3 cellular contexts compared by ENCODE assay signal in the genomic region with DNA sequence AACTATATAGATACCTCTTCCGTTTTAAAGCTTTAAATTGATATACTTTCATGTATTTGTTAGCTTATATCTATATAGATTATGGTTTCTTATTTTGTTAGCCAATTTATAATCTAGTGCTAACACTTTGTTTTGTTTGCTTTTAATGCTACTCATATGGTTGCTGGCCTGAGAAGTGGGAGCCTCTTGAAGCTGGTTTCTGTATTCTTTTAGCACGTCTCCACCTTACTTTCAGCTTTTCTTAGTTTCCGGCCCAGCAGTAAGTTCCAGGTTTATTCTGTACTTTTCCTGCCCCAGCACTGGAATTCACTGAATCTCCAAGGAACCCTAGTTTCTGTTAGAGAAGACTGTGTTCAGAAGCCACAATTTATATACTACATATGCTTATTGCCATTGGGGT.
"Had no signal": no experiment of that assay in that cellular context is flagged by ENCODE, and none has a peak within 500 bp of the region (broad histone marks: within the 10 kb centered on the region; RNA-seq: fewer than 3 reads in every experiment).

No MANE protein-coding gene starts in this region.

- DNase-seq: GDM1, GF-D8 had no signal

- ATAC-seq: GM12878 had no signal

- H3K4me3 ChIP-seq: GM12878 had no signal
